Comparison of ENCODE assay signal across 8 cellular contexts in genomic region chr2:170751555-170751954, GRCh38. TPM values are rescaled to one million over a fixed set of nuclear protein-coding genes. Genes with fewer than 3 reads are reported as not detected.
"Had no signal": no experiment of that assay in that cellular context is flagged by ENCODE, and none has a peak within 500 bp of the region (broad histone marks: within the 10 kb centered on the region; RNA-seq: fewer than 3 reads in every experiment).

No MANE protein-coding gene starts in this region.

RNA-seq across cellular contexts. Expression of gene ERICH2, which starts 18.6 kb away (rescaled TPM):
- total RNA-seq: activated CD4-positive, alpha-beta memory T cell treated with anti-CD3 and anti-CD28 coated beads for 36 hours; activated naive CD8-positive, alpha-beta T cell treated with anti-CD3 and anti-CD28 coated beads, Interleukin-2, amount 10 ng/mL, durations not matched to agents 7 days and 5 days; activated T-helper 2 cell treated with anti-CD3 and anti-CD28 coated beads, Interferon-gamma antibody, Interleukin-2, Interleukin-4, amounts not matched to agents 10 μg/mL and 5 μg/mL and 100 μg/mL, durations not matched to agents 14 hours and 24 hours and 36 hours; ascending aorta; RPMI7951; T-cell; T-helper 17 cell had no signal

RNA-seq across cellular contexts. Expression of gene SP5, which starts 36.4 kb away (rescaled TPM):
- total RNA-seq: activated CD4-positive, alpha-beta memory T cell treated with anti-CD3 and anti-CD28 coated beads for 36 hours; activated naive CD8-positive, alpha-beta T cell treated with anti-CD3 and anti-CD28 coated beads, Interleukin-2, amount 10 ng/mL, durations not matched to agents 7 days and 5 days; RPMI7951; T-cell; T-helper 17 cell had no signal
- polyA plus RNA-seq: cardiac muscle cell had no signal
